In the genomic region with DNA sequence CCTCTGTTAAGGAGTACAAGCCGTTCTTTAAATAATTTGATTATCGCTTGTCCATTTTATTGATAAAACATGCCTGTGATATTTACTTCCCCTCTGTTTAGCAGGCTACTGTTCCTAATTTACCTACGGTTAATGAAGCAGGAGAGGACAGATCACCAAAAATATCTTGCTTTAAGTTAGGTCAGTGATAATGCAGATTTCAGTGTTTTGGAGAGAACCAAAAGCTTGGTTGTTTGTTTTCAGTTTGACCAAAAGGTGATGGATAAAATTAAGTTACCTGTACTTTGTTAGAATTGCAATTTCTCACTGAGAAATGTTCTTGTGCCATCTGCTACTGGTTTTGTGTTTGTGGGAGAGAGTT, we compare ENCODE assay signal across 2 cellular contexts.
TF ChIP-seq lines count a peak whose summit lies in the region.

No MANE protein-coding gene starts in this region.

TF ChIP-seq in A549, 52 proteins besides CTCF, POLR2A, EP300 and RAD21:
- TF ChIP-seq KDM1A (IDR thresholded peaks at IDR 0.05; ENCODE audit: low read depth) (no peak), MYC (IDR thresholded peaks at IDR 0.05; ENCODE audit: borderline replicate concordance, low read length) (no peak), HOXA7 (CRISPR knock-in tag; IDR thresholded peaks at IDR 0.05) (no peak), RCOR1 (IDR thresholded peaks at IDR 0.05; ENCODE audit: low read depth, low read length) (no peak), JUNB (IDR thresholded peaks at IDR 0.05) (no peak), FOSB (CRISPR knock-in tag; IDR thresholded peaks at IDR 0.05) (0 out of 2 replicates have a peak, but pooled peaks have one; percentile 62), NR3C1 (IDR thresholded peaks at IDR 0.05) (no peak)
- TF ChIP-seq, protein P1, sequence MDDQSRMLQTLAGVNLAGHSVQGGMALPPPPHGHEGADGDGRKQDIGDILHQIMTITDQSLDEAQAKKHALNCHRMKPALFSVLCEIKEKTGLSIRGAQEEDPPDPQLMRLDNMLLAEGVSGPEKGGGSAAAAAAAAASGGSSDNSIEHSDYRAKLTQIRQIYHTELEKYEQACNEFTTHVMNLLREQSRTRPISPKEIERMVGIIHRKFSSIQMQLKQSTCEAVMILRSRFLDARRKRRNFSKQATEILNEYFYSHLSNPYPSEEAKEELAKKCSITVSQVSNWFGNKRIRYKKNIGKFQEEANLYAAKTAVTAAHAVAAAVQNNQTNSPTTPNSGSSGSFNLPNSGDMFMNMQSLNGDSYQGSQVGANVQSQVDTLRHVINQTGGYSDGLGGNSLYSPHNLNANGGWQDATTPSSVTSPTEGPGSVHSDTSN (IDR thresholded peaks at IDR 0.05) = no peak

TF ChIP-seq in HCT116, 20 proteins besides CTCF, POLR2A, EP300 and RAD21:
- TF ChIP-seq EZH2 (IDR thresholded peaks at IDR 0.05) (no peak), SP1 (IDR thresholded peaks at IDR 0.05; ENCODE audit: low read depth) (no peak), ELF1 (IDR thresholded peaks at IDR 0.05; ENCODE audit: borderline replicate concordance, low read depth) (no peak)
- TF ChIP-seq, protein P2, sequence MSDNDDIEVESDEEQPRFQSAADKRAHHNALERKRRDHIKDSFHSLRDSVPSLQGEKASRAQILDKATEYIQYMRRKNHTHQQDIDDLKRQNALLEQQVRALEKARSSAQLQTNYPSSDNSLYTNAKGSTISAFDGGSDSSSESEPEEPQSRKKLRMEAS (IDR thresholded peaks at IDR 0.05) = 0 out of 2 replicates have a peak, but pooled peaks have one; percentile 20
TF ChIP-seq in HCT116: peak in this region for 1.
